In genomic region chr11:10931761-10932700, GRCh38 we compare ENCODE assay signal across 8 cellular contexts.
DNase-seq lines count a peak whose midpoint lies in the region; ATAC-seq and TF ChIP-seq lines count a peak whose summit lies in the region.

No MANE protein-coding gene starts in this region.

- DNase-seq in ACHN (peak; percentile 1), HFFc6 (no peak), astrocyte of the cerebellum (ENCODE audit: low read depth) (no peak), spleen (no peak), GF-D8 (lab: John Stamatoyannopoulos, UW) (no peak)

- peak overlapping the region; percentile 93 for H3K4me3 Mint-ChIP-seq in HFFc6

- H3K27ac ChIP-seq in spleen = peak overlapping the region in 7 of 8 donors; percentile 77 to 87 (median 84)

- intact Hi-C loops in spleen (cut with DNase I; ENCODE audit: low total_unique reads) = loop anchor here (5.0 to 10.0 kb wide), 2 partner anchors 90 to 853 kb away; no protein-coding TSS in a partner anchor

- H3K4me1 Mint-ChIP-seq in HFFc6 (ENCODE audit: low read depth) = peaks cover 42% of the 10 kb centered on the region

- ATAC-seq in GM19395 (IDR thresholded peaks at IDR 0.05; ENCODE audit: unreplicated experiment) (no peak), HG03457 (IDR thresholded peaks at IDR 0.05; ENCODE audit: unreplicated experiment) (no peak)

- H3K36me3 ChIP-seq in spleen = no peaks in the 10 kb centered on the region

- WGBS in spleen, 5 donors = 33 to 37% (median 34%) methylated on average over 14 of the region's 14 CpGs

- peaks cover 0 to 49% (median 24%) of the 10 kb centered on the region in 7 donors for H3K27me3 ChIP-seq in spleen (replicated peaks in 1 of 7)

- TF ChIP-seq CTCF in HFFc6 (IDR thresholded peaks at IDR 0.05) (no peak), astrocyte of the cerebellum (IDR thresholded peaks at IDR 0.05; ENCODE audit: low read depth, low read length, missing control alignments) (no peak), spleen (IDR thresholded peaks at IDR 0.05 in 8 of 11, conservative IDR thresholded peaks at IDR 0.05 in 3 of 11) (no peak)

- H3K9me3 ChIP-seq in iPS-18c (ENCODE audit: control insufficient read depth, insufficient read depth, low read length) = peaks cover 2% of the 10 kb centered on the region
- H3K9me3 ChIP-seq in spleen = no peaks in the 10 kb centered on the region

- H3K36me3 Mint-ChIP-seq in HFFc6 (ENCODE audit: low read depth) = no peaks in the 10 kb centered on the region

- peaks cover 3 to 50% (median 30%) of the 10 kb centered on the region in 6 donors for H3K4me1 ChIP-seq in spleen

- no peak for TF ChIP-seq POLR2A in spleen (IDR thresholded peaks at IDR 0.05)

- H3K27ac Mint-ChIP-seq in HFFc6 = peak overlapping the region; percentile 94

- H3K4me3 ChIP-seq in astrocyte of the cerebellum (ENCODE audit: low read depth, low read length) (peak overlapping the region; percentile 62), iPS-18c (ENCODE audit: insufficient read depth, low read depth, low read length) (peak overlapping the region; percentile 62), spleen (peak overlapping the region in 7 of 8 donors; percentile 53 to 73 (median 57))

- H3K9me3 Mint-ChIP-seq in HFFc6 = no peaks in the 10 kb centered on the region

- peaks cover 5% of the 10 kb centered on the region for H3K27me3 Mint-ChIP-seq in HFFc6 (ENCODE audit: insufficient read depth)

- in situ Hi-C loops in ACHN (cut with HindIII; ENCODE audit: low pct_ligation_motif_present, low pct_unique_long_range_greater_than_20kb, low sequenced_read_pairs) (no loop called here), astrocyte of the cerebellum (cut with HindIII; ENCODE audit: low sequenced_read_pairs) (no loop called here)
